ENCODE assay signal across 12 cellular contexts in genomic region chr10:123140164-123140982, GRCh38. TPM values are rescaled to one million over a fixed set of nuclear protein-coding genes. Genes with fewer than 3 reads are reported as not detected.
DNase-seq lines count a peak whose midpoint lies in the region; ATAC-seq, FAIRE-seq and TF ChIP-seq lines count a peak whose summit lies in the region.
"Had no signal": no experiment of that assay in that cellular context is flagged by ENCODE, and none has a peak within 500 bp of the region (broad histone marks: within the 10 kb centered on the region; RNA-seq: fewer than 3 reads in every experiment).

No MANE protein-coding gene starts in this region.

- H3K79me2 ChIP-seq in keratinocyte (ENCODE audit: control insufficient read depth, insufficient read depth, low read length) = no peaks in the 10 kb centered on the region

- no peak for TF ChIP-seq CTCF in CD4-positive, alpha-beta T cell (IDR thresholded peaks at IDR 0.05)
- TF ChIP-seq CTCF in GM12872 (IDR thresholded peaks at IDR 0.05; ENCODE audit: insufficient read depth, low read depth, low read length) = 0 out of 3 replicates have a peak, but pooled peaks have one; percentile 10
- TF ChIP-seq CTCF in WTC11 (IDR thresholded peaks at IDR 0.05) = no peak
- TF ChIP-seq CTCF in keratinocyte (optimal IDR thresholded peaks at IDR 0.05 in 1 of 3, IDR thresholded peaks at IDR 0.05 in 1 of 3, conservative IDR thresholded peaks at IDR 0.05 in 1 of 3; ENCODE audit: extremely low read depth in 1 of 3, insufficient read depth in 2 of 3, low read length in 3 of 3) = peak; percentile 9 to 36 (median 19)

- dilution Hi-C loops in keratinocyte (cut with MboI; ENCODE audit: extremely low pct_ligation_motif_present, low sequenced_read_pairs) = no loop called here

- H3K4me2 ChIP-seq in keratinocyte (ENCODE audit: control insufficient read depth, extremely low read depth, insufficient read depth, low read depth, low read length) = peak overlapping the region; percentile 22

- H3K4me3 Mint-ChIP-seq in CD4-positive, alpha-beta T cell = peak overlapping the region; percentile 35
- H3K4me3 Mint-ChIP-seq in WTC11 = peak overlapping the region; percentile 61

- H3K4me1 ChIP-seq in keratinocyte (ENCODE audit: control insufficient read depth, extremely low read depth, insufficient read depth, low read length) = peaks cover 4% of the 10 kb centered on the region

- DNase-seq in CD4-positive, alpha-beta T cell = no peak
- DNase-seq in WTC11 (ENCODE audit: low spot score) (peak; percentile 56), keratinocyte (ENCODE audit: low read depth, low spot score) (no peak), pons (ENCODE audit: low spot score) (no peak), T1000 (lab: John Stamatoyannopoulos, UW) (no peak), NCI-H187 treated with DMSO at 0.1 percent for 48 hours (lab: John Stamatoyannopoulos, UW) (no peak)
- DNase-seq: midbrain, NCI-H226, T-helper 9 cell had no signal

- H3K36me3 ChIP-seq in keratinocyte (ENCODE audit: control insufficient read depth in 2 of 2, extremely low read depth in 1 of 2, insufficient read depth in 2 of 2, low read length in 2 of 2) = no peaks in the 10 kb centered on the region

- no peak overlapping the region for H3K27ac Mint-ChIP-seq in CD4-positive, alpha-beta T cell
- H3K27ac Mint-ChIP-seq in WTC11 = no peak overlapping the region

- H3K4me3 ChIP-seq in keratinocyte (ENCODE audit: control insufficient read depth in 2 of 3, extremely low read depth in 1 of 3, insufficient read depth in 2 of 3, low read depth in 1 of 3, low read length in 3 of 3) = no peak overlapping the region

- no peaks in the 10 kb centered on the region for H3K9me3 ChIP-seq in CD4-positive, alpha-beta T cell (ENCODE audit: control insufficient read depth, low read length)
- H3K9me3 ChIP-seq in keratinocyte (ENCODE audit: control insufficient read depth, low read depth, low read length) = no peaks in the 10 kb centered on the region

- peaks cover 97% of the 10 kb centered on the region for H3K27me3 ChIP-seq in CD4-positive, alpha-beta T cell (ENCODE audit: control insufficient read depth, insufficient read depth, low read length)
- H3K27me3 ChIP-seq in keratinocyte (ENCODE audit: control insufficient read depth, extremely low read depth, insufficient read depth, low read length) = peaks cover 99% of the 10 kb centered on the region

- H2AFZ ChIP-seq in keratinocyte (ENCODE audit: control insufficient read depth, low read length) = no peak overlapping the region

- CTCF ChIA-PET in CD4-positive, alpha-beta T cell (lab: Charles Lee) = interaction anchor here (1.1 to 1.3 kb wide), 2 partner anchors 7 to 21 kb away, joined by 3 read pairs; no protein-coding TSS in a partner anchor
- CTCF ChIA-PET in WTC11 (lab: Charles Lee) = interaction anchor here (0.8 to 1.8 kb wide), 8 partner anchors 7 to 239 kb away, joined by 3 to 9 read pairs (median 6); partner anchors contain the start of genes BUB3 and HMX2

- peaks cover 93% of the 10 kb centered on the region for H3K27me3 Mint-ChIP-seq in CD4-positive, alpha-beta T cell
- peaks cover 98% of the 10 kb centered on the region for H3K27me3 Mint-ChIP-seq in WTC11 (ENCODE audit: low read depth)

- H3K9ac ChIP-seq in keratinocyte (ENCODE audit: control insufficient read depth, extremely low read depth, insufficient read depth, low read length) = no peak overlapping the region

- peak; percentile 41 for ATAC-seq in CD4-positive, alpha-beta T cell (ENCODE audit: poor library complexity)
- peak; percentile 2 for ATAC-seq in WTC11
- ATAC-seq in HG03196 (IDR thresholded peaks at IDR 0.05; ENCODE audit: unreplicated experiment) = no peak

- intact Hi-C loops in CD4-positive, alpha-beta T cell (cut with DNase I, micrococcal nuclease) = loop anchor here (2.0 to 5.0 kb wide), 2 partner anchors 240 to 768 kb away; partner anchors contain the start of gene PLEKHA1 (in 1 of the 2)

- no peaks in the 10 kb centered on the region for H3K9me3 Mint-ChIP-seq in CD4-positive, alpha-beta T cell
- H3K9me3 Mint-ChIP-seq in WTC11 = no peaks in the 10 kb centered on the region

- FAIRE-seq in keratinocyte (lab: Jason Lieb, UNC) = no peak

- H4K20me1 ChIP-seq in keratinocyte (ENCODE audit: control insufficient read depth, extremely low read depth, insufficient read depth, low read length) = peaks cover 7% of the 10 kb centered on the region

- H3K27ac ChIP-seq in CD4-positive, alpha-beta T cell (ENCODE audit: low read depth, low read length) = no peak overlapping the region
- no peak overlapping the region for H3K27ac ChIP-seq in keratinocyte (ENCODE audit: control insufficient read depth, insufficient read depth, low read length)

- H3K4me1 Mint-ChIP-seq in CD4-positive, alpha-beta T cell (ENCODE audit: low read depth) = peaks cover 72% of the 10 kb centered on the region
- H3K4me1 Mint-ChIP-seq in WTC11 = peaks cover 64% of the 10 kb centered on the region

- no peaks in the 10 kb centered on the region for H3K36me3 Mint-ChIP-seq in CD4-positive, alpha-beta T cell (ENCODE audit: low read depth)
- peaks cover 3% of the 10 kb centered on the region; the same call in 1 of the 2 replicates for H3K36me3 Mint-ChIP-seq in WTC11

- no peaks in the 10 kb centered on the region for H3K9me1 ChIP-seq in keratinocyte (ENCODE audit: control insufficient read depth, extremely low read depth, insufficient read depth, low read length)

- POLR2A ChIA-PET in CD4-positive, alpha-beta T cell (lab: Charles Lee) = interaction anchor here (2.0 to 4.0 kb wide), 2 partner anchors 10 to 14 kb away, joined by 9 to 23 read pairs; partner anchors contain the start of gene BUB3
- POLR2A ChIA-PET in WTC11 (lab: Charles Lee) = interaction anchor here (1.0 to 1.1 kb wide), 3 partner anchors 8 to 10 kb away, joined by 3 to 4 read pairs (median 3); no protein-coding TSS in a partner anchor

TF ChIP-seq in WTC11, 78 proteins besides CTCF, POLR2A, EP300 and RAD21 (continues in another document):
- TF ChIP-seq NFATC4 (CRISPR knock-in tag; IDR thresholded peaks at IDR 0.05) = no peak
- TF ChIP-seq ZSCAN18 (CRISPR knock-in tag; IDR thresholded peaks at IDR 0.05) = no peak
- no peak for TF ChIP-seq GABPB1 (CRISPR knock-in tag; IDR thresholded peaks at IDR 0.05)
- no peak for TF ChIP-seq FOXK1 (CRISPR knock-in tag; IDR thresholded peaks at IDR 0.05)
- no peak for TF ChIP-seq MLX (CRISPR knock-in tag; IDR thresholded peaks at IDR 0.05)

RNA-seq across cellular contexts. Expression of gene HMX3, which starts 4.6 kb away (rescaled TPM):
- total RNA-seq in CD4-positive, alpha-beta T cell = under 1 TPM in 1 of 2 experiments, not detected in 1; 0.34 TPM
- 0.23 TPM in 1 of 3 replicates, not detected in the others for total RNA-seq in WTC11 (2021)
- not detected in 3 replicates for polyA plus RNA-seq in keratinocyte
- not detected for polyA plus RNA-seq in keratinocyte (2011; ENCODE audit: low read depth)
- not detected in 2 replicates for polyA plus RNA-seq in keratinocyte (2011; cell fraction: cytosol; rRNA removed)
- polyA plus RNA-seq in keratinocyte (2011; cell fraction: nucleus; rRNA removed) = not detected in 2 replicates
- polyA plus RNA-seq in keratinocyte (2012; ENCODE audit: low replicate concordance) = not detected in 2 replicates
- polyA minus RNA-seq in keratinocyte = not detected in 3 replicates
- polyA minus RNA-seq in keratinocyte (2011; cell fraction: cytosol; rRNA and poly(A)+ RNA removed) = not detected
- polyA minus RNA-seq in keratinocyte (2011; cell fraction: nucleus; rRNA and poly(A)+ RNA removed) = not detected in 2 replicates
- polyA plus RNA-seq: esophagus had no signal

RNA-seq across cellular contexts. Expression of gene HMX2, which starts 7.6 kb away (rescaled TPM):
- not detected for total RNA-seq in CD4-positive, alpha-beta T cell
- total RNA-seq in WTC11 (2021) = 0.59 to 1.7 TPM (median 1.4 TPM) in 3 replicates
- not detected in 3 replicates for polyA plus RNA-seq in keratinocyte
- polyA plus RNA-seq in keratinocyte (2011; ENCODE audit: low read depth) = not detected
- not detected in 2 replicates for polyA plus RNA-seq in keratinocyte (2011; cell fraction: cytosol; rRNA removed)
- polyA plus RNA-seq in keratinocyte (2011; cell fraction: nucleus; rRNA removed) = not detected in 2 replicates
- polyA plus RNA-seq in keratinocyte (2012; ENCODE audit: low replicate concordance) = not detected in 2 replicates
- polyA minus RNA-seq in keratinocyte = not detected in 3 replicates
- polyA minus RNA-seq in keratinocyte (2011; cell fraction: cytosol; rRNA and poly(A)+ RNA removed) = not detected
- polyA minus RNA-seq in keratinocyte (2011; cell fraction: nucleus; rRNA and poly(A)+ RNA removed) = not detected in 2 replicates

RNA-seq across cellular contexts. Expression of gene BUB3, which starts 13.8 kb away (rescaled TPM):
- total RNA-seq in CD4-positive, alpha-beta T cell = 100 to 1,000 TPM; 167 to 178 TPM
- 180 to 192 TPM (median 186 TPM) in 3 replicates for total RNA-seq in WTC11 (2021)
- polyA plus RNA-seq in keratinocyte = 140 to 171 TPM (median 162 TPM) in 3 replicates
- 66.4 TPM for polyA plus RNA-seq in keratinocyte (2011; ENCODE audit: low read depth)
- 81.4 and 116 TPM in 2 replicates for polyA plus RNA-seq in keratinocyte (2011; cell fraction: cytosol; rRNA removed)
- polyA plus RNA-seq in keratinocyte (2011; cell fraction: nucleus; rRNA removed) = 145 and 150 TPM in 2 replicates
- polyA plus RNA-seq in keratinocyte (2012; ENCODE audit: low replicate concordance) = 75.2 and 125 TPM in 2 replicates
- 234 to 258 TPM (median 248 TPM) in 3 replicates for polyA minus RNA-seq in keratinocyte
- 232 TPM for polyA minus RNA-seq in keratinocyte (2011; cell fraction: cytosol; rRNA and poly(A)+ RNA removed)
- 82.8 and 101 TPM in 2 replicates for polyA minus RNA-seq in keratinocyte (2011; cell fraction: nucleus; rRNA and poly(A)+ RNA removed)

Comparison
In these comparisons a context has a peak if more than half of its experiments do, and no peak if none do; other contexts are left out.
1. CTCF ChIP-seq: peak in GM12872 (single experiment) and keratinocyte (3 of 3); none in CD4-positive, alpha-beta T cell (single experiment) and WTC11 (single experiment).